20 cellular contexts compared by ENCODE assay signal in genomic region chr9:2082802-2083201, GRCh38.
"Had no signal": no experiment of that assay in that cellular context is flagged by ENCODE, and none has a peak within 500 bp of the region (broad histone marks: within the 10 kb centered on the region; RNA-seq: fewer than 3 reads in every experiment).

No MANE protein-coding gene starts in this region.

- DNase-seq: activated CD4-positive, alpha-beta T cell treated with anti-CD3 and anti-CD28 coated beads for 1 hour; activated CD4-positive, alpha-beta T cell treated with anti-CD3 and anti-CD28 coated beads, Interleukin-2, amount 50 U/mL, for 4 hours; activated CD8-positive, alpha-beta memory T cell treated with anti-CD3 and anti-CD28 coated beads for 24 hours; activated CD8-positive, alpha-beta memory T cell treated with anti-CD3 and anti-CD28 coated beads, Interleukin-2, amount 50 U/mL, for 4 hours; activated effector memory CD4-positive, alpha-beta T cell treated with anti-CD3 and anti-CD28 coated beads, Interleukin-2, amount 50 U/mL, for 16 hours; activated naive CD4-positive, alpha-beta T cell treated with anti-CD3 and anti-CD28 coated beads, Interleukin-2, amount 10 ng/mL, durations not matched to agents 7 days and 5 days; activated T-cell treated with anti-CD3 and anti-CD28 coated beads, Interleukin-2, amount 50 U/mL, for 4 hours; aorta; dermis blood vessel endothelial cell; effector memory CD4-positive, alpha-beta T cell; heart right ventricle; kidney glomerular epithelial cell; left lung; T-helper 1 cell; T-helper 9 cell; trophoblast cell; uterus had no signal

- H3K9me3 Mint-ChIP-seq: activated naive CD4-positive, alpha-beta T cell treated with anti-CD3 and anti-CD28 coated beads, Interleukin-2, amount 10 ng/mL, durations not matched to agents 7 days and 5 days; activated T-cell treated with anti-CD3 and anti-CD28 coated beads, Interleukin-2, amount 50 U/mL, for 4 hours; brain; natural killer cell treated with Interleukin-12 subunit alpha and Interleukin-12 subunit beta and Interleukin-15 and Interleukin-18, amount 100 ng/mL, for 72 hours had no signal

- ATAC-seq: activated T-cell treated with anti-CD3 and anti-CD28 coated beads, Interleukin-2, amount 50 U/mL, for 4 hours; esophagus mucosa; heart right ventricle; left lung; natural killer cell treated with Interleukin-12 subunit alpha and Interleukin-12 subunit beta and Interleukin-15 and Interleukin-18, amount 100 ng/mL, for 72 hours had no signal

- H3K27me3 Mint-ChIP-seq: activated naive CD4-positive, alpha-beta T cell treated with anti-CD3 and anti-CD28 coated beads, Interleukin-2, amount 10 ng/mL, durations not matched to agents 7 days and 5 days; brain; natural killer cell treated with Interleukin-12 subunit alpha and Interleukin-12 subunit beta and Interleukin-15 and Interleukin-18, amount 100 ng/mL, for 72 hours had no signal

- H3K4me3 Mint-ChIP-seq: activated naive CD4-positive, alpha-beta T cell treated with anti-CD3 and anti-CD28 coated beads, Interleukin-2, amount 10 ng/mL, durations not matched to agents 7 days and 5 days; activated T-cell treated with anti-CD3 and anti-CD28 coated beads, Interleukin-2, amount 50 U/mL, for 4 hours; brain; natural killer cell treated with Interleukin-12 subunit alpha and Interleukin-12 subunit beta and Interleukin-15 and Interleukin-18, amount 100 ng/mL, for 72 hours had no signal

- H3K27ac Mint-ChIP-seq: activated naive CD4-positive, alpha-beta T cell treated with anti-CD3 and anti-CD28 coated beads, Interleukin-2, amount 10 ng/mL, durations not matched to agents 7 days and 5 days had no signal
